ENCODE assay signal across 27 cellular contexts in genomic region chr6:39215640-39216158, GRCh38. TPM values are rescaled to one million over a fixed set of nuclear protein-coding genes. Genes with fewer than 3 reads are reported as not detected.
DNase-seq lines count a peak whose midpoint lies in the region; ATAC-seq and TF ChIP-seq lines count a peak whose summit lies in the region.
"Had no signal": no experiment of that assay in that cellular context is flagged by ENCODE, and none has a peak within 500 bp of the region (broad histone marks: within the 10 kb centered on the region; RNA-seq: fewer than 3 reads in every experiment).

No MANE protein-coding gene starts in this region.

- H3K36me3 Mint-ChIP-seq in activated CD8-positive, alpha-beta T cell treated with anti-CD3 and anti-CD28 coated beads, Interleukin-2, amount 10 ng/mL, durations not matched to agents 7 days and 5 days (ENCODE audit: low read depth) = peaks cover 39% of the 10 kb centered on the region
- peaks cover 71% of the 10 kb centered on the region for H3K36me3 Mint-ChIP-seq in activated CD8-positive, alpha-beta T cell treated with anti-CD3 and anti-CD28 coated beads for 36 hours (ENCODE audit: low read depth)
- H3K36me3 Mint-ChIP-seq in type B pancreatic cell = peaks cover 4% of the 10 kb centered on the region
- H3K36me3 Mint-ChIP-seq: activated naive CD8-positive, alpha-beta T cell had no signal

- intact Hi-C loops in activated CD8-positive, alpha-beta T cell treated with anti-CD3 and anti-CD28 coated beads for 36 hours (cut with micrococcal nuclease) = no loop called here
- intact Hi-C loops in Panc1 (cut with micrococcal nuclease; ENCODE audit: unreplicated experiment) (no loop called here), right lobe of liver (cut with DNase I) (no loop called here), left cardiac atrium (cut with DNase I) (no loop called here)

- no TSS peak for BruUV-seq in Panc1 (replicated peaks; lab: Mats Ljungman, UMichigan)

- peaks cover 66% of the 10 kb centered on the region for H3K4me1 Mint-ChIP-seq in activated CD8-positive, alpha-beta T cell treated with anti-CD3 and anti-CD28 coated beads, Interleukin-2, amount 10 ng/mL, durations not matched to agents 7 days and 5 days (ENCODE audit: low read depth)
- H3K4me1 Mint-ChIP-seq in activated CD8-positive, alpha-beta T cell treated with anti-CD3 and anti-CD28 coated beads for 36 hours (ENCODE audit: low read depth) = peaks cover 40% of the 10 kb centered on the region
- H3K4me1 Mint-ChIP-seq in type B pancreatic cell (ENCODE audit: unreplicated experiment) = peaks cover 48% of the 10 kb centered on the region

- POLR2A ChIA-PET in activated CD8-positive, alpha-beta T cell treated with anti-CD3 and anti-CD28 coated beads, Interleukin-2, amount 10 ng/mL, durations not matched to agents 7 days and 5 days (lab: Charles Lee) = interaction anchor here (2.8 kb wide), 1 partner anchor 12 kb away, joined by 9 read pairs; no protein-coding TSS in a partner anchor
- POLR2A ChIA-PET in activated CD8-positive, alpha-beta T cell treated with anti-CD3 and anti-CD28 coated beads for 36 hours (lab: Charles Lee) = no interaction called here
- POLR2A ChIA-PET in Panc1 (lab: Charles Lee) = no interaction called here

- H3K4me3 ChIP-seq in Panc1 (ENCODE audit: low read depth in 2 of 2, low read length in 2 of 2) (no peak overlapping the region), right lobe of liver (no peak overlapping the region)
- H3K4me3 ChIP-seq: dorsolateral prefrontal cortex, HAP-1, heart left ventricle had no signal

- no peak overlapping the region for H3K4me3 Mint-ChIP-seq in activated CD8-positive, alpha-beta T cell treated with anti-CD3 and anti-CD28 coated beads, Interleukin-2, amount 10 ng/mL, durations not matched to agents 7 days and 5 days
- H3K4me3 Mint-ChIP-seq in activated CD8-positive, alpha-beta T cell treated with anti-CD3 and anti-CD28 coated beads for 36 hours = no peak overlapping the region
- no peak overlapping the region for H3K4me3 Mint-ChIP-seq in type B pancreatic cell
- H3K4me3 Mint-ChIP-seq: activated CD4-positive, alpha-beta T cell treated with anti-CD3 and anti-CD28 coated beads, Interleukin-2, amount 10 ng/mL, durations not matched to agents 7 days and 5 days; activated naive CD8-positive, alpha-beta T cell; central memory CD8-positive, alpha-beta T cell had no signal

- H3K27me3 ChIP-seq in Panc1 (ENCODE audit: control insufficient read depth, insufficient read depth, low read length) (no peaks in the 10 kb centered on the region), right lobe of liver (no peaks in the 10 kb centered on the region)
- H3K27me3 ChIP-seq: BE2C had no signal

- in situ Hi-C loops in Panc1 (cut with HindIII; ENCODE audit: low pct_unique_long_range_greater_than_20kb, low sequenced_read_pairs) = no loop called here

- no peak for TF ChIP-seq POLR2A in right lobe of liver (IDR thresholded peaks at IDR 0.05)

- no peaks in the 10 kb centered on the region for H3K36me3 ChIP-seq in Panc1 (ENCODE audit: control insufficient read depth, insufficient read depth, low read length)
- peaks cover 0 to 3% (median 0%) of the 10 kb centered on the region in 4 donors for H3K36me3 ChIP-seq in right lobe of liver
- H3K36me3 ChIP-seq: BE2C, HAP-1, heart left ventricle, WERI-Rb-1 had no signal

- DNase-seq in activated CD8-positive, alpha-beta T cell treated with anti-CD3 and anti-CD28 coated beads, Interleukin-2, amount 10 ng/mL, durations not matched to agents 7 days and 5 days = no peak
- DNase-seq in activated CD8-positive, alpha-beta T cell treated with anti-CD3 and anti-CD28 coated beads for 36 hours = no peak
- DNase-seq in Panc1 (ENCODE audit: low read depth, low spot score) (no peak), right lobe of liver (peak in 1 of 3 donors; percentile 31), type B pancreatic cell (ENCODE audit: extremely low spot score, unreplicated experiment) (no peak), left cardiac atrium (no peak), NCI-H2029 treated with DMSO at 0.1 percent for 48 hours (lab: John Stamatoyannopoulos, UW) (no peak)
- DNase-seq: activated CD4-positive, alpha-beta T cell treated with anti-CD3 and anti-CD28 coated beads, Interleukin-2, amount 10 ng/mL, durations not matched to agents 7 days and 5 days; activated CD8-positive, alpha-beta memory T cell treated with anti-CD3 and anti-CD28 coated beads, Interleukin-2, amount 50 U/mL, for 4 hours; BE2C; dorsolateral prefrontal cortex; mesendoderm; NCI-H1048; NCI-H1694 treated with DMSO at 0.1 percent for 48 hours; trophoblast cell; WERI-Rb-1 had no signal

- H3K4me1 ChIP-seq in Panc1 (ENCODE audit: control insufficient read depth, insufficient read depth, low read length) (no peaks in the 10 kb centered on the region), right lobe of liver (peaks cover 0 to 95% (median 28%) of the 10 kb centered on the region in 4 donors)
- H3K4me1 ChIP-seq: BE2C, HAP-1, heart left ventricle had no signal

- no peak overlapping the region for H3K27ac ChIP-seq in Panc1 (ENCODE audit: low read length)
- peak overlapping the region in 2 of 3 donors; percentile 86 to 88 for H3K27ac ChIP-seq in right lobe of liver
- H3K27ac ChIP-seq: dorsolateral prefrontal cortex, epithelial cell of prostate, heart left ventricle, HL-60, WERI-Rb-1 had no signal

- H3K9me3 ChIP-seq in Panc1 (ENCODE audit: control insufficient read depth, insufficient read depth, low read depth, low read length) (no peaks in the 10 kb centered on the region), right lobe of liver (no peaks in the 10 kb centered on the region)
- H3K9me3 ChIP-seq: BE2C, HAP-1, heart left ventricle had no signal

- H3K27me3 Mint-ChIP-seq in activated CD8-positive, alpha-beta T cell treated with anti-CD3 and anti-CD28 coated beads, Interleukin-2, amount 10 ng/mL, durations not matched to agents 7 days and 5 days (ENCODE audit: low read depth) = no peaks in the 10 kb centered on the region
- H3K27me3 Mint-ChIP-seq in activated CD8-positive, alpha-beta T cell treated with anti-CD3 and anti-CD28 coated beads for 36 hours = no peaks in the 10 kb centered on the region
- peaks cover 3% of the 10 kb centered on the region for H3K27me3 Mint-ChIP-seq in type B pancreatic cell
- H3K27me3 Mint-ChIP-seq: activated CD4-positive, alpha-beta T cell treated with anti-CD3 and anti-CD28 coated beads, Interleukin-2, amount 10 ng/mL, durations not matched to agents 7 days and 5 days; activated naive CD8-positive, alpha-beta T cell; central memory CD8-positive, alpha-beta T cell had no signal

- no peaks in the 10 kb centered on the region for H3K9me3 Mint-ChIP-seq in activated CD8-positive, alpha-beta T cell treated with anti-CD3 and anti-CD28 coated beads, Interleukin-2, amount 10 ng/mL, durations not matched to agents 7 days and 5 days (ENCODE audit: insufficient read depth)
- H3K9me3 Mint-ChIP-seq in activated CD8-positive, alpha-beta T cell treated with anti-CD3 and anti-CD28 coated beads for 36 hours = no peaks in the 10 kb centered on the region
- H3K9me3 Mint-ChIP-seq in type B pancreatic cell = no peaks in the 10 kb centered on the region
- H3K9me3 Mint-ChIP-seq: activated CD4-positive, alpha-beta T cell treated with anti-CD3 and anti-CD28 coated beads, Interleukin-2, amount 10 ng/mL, durations not matched to agents 7 days and 5 days; activated T-helper 2 cell treated with anti-CD3 and anti-CD28 coated beads, Interferon-gamma antibody, Interleukin-2, Interleukin-4, amounts not matched to agents 10 μg/mL and 5 μg/mL and 100 μg/mL, durations not matched to agents 14 hours and 24 hours and 36 hours; central memory CD8-positive, alpha-beta T cell had no signal

- no peak for TF ChIP-seq CTCF in activated CD8-positive, alpha-beta T cell treated with anti-CD3 and anti-CD28 coated beads for 36 hours (IDR thresholded peaks at IDR 0.05)
- TF ChIP-seq CTCF in Panc1 (IDR thresholded peaks at IDR 0.05) (no peak), right lobe of liver (IDR thresholded peaks at IDR 0.05) (no peak), type B pancreatic cell (conservative IDR thresholded peaks at IDR 0.05) (no peak)

- CTCF ChIA-PET in activated CD8-positive, alpha-beta T cell treated with anti-CD3 and anti-CD28 coated beads, Interleukin-2, amount 10 ng/mL, durations not matched to agents 7 days and 5 days (lab: Charles Lee) = interaction anchor here (0.5 to 5.0 kb wide), 5 partner anchors 11 to 102 kb away, joined by 3 to 24 read pairs (median 6); partner anchors contain the start of gene KCNK5
- CTCF ChIA-PET in activated CD8-positive, alpha-beta T cell treated with anti-CD3 and anti-CD28 coated beads for 36 hours (lab: Charles Lee) = no interaction called here
- CTCF ChIA-PET in Panc1 (lab: Charles Lee) = no interaction called here

- 54% methylated on average over 8 of the region's 10 CpGs for WGBS in right lobe of liver (ENCODE audit: insufficient coverage, low coverage, low lambda C conversion rate, missing lambda C conversion rate)

- H3K27ac Mint-ChIP-seq in activated CD8-positive, alpha-beta T cell treated with anti-CD3 and anti-CD28 coated beads, Interleukin-2, amount 10 ng/mL, durations not matched to agents 7 days and 5 days = peak overlapping the region; percentile 2
- H3K27ac Mint-ChIP-seq in activated CD8-positive, alpha-beta T cell treated with anti-CD3 and anti-CD28 coated beads for 36 hours = no peak overlapping the region
- peak overlapping the region; percentile 48 for H3K27ac Mint-ChIP-seq in type B pancreatic cell
- H3K27ac Mint-ChIP-seq: activated naive CD8-positive, alpha-beta T cell; activated T-helper 2 cell treated with anti-CD3 and anti-CD28 coated beads, Interferon-gamma antibody, Interleukin-2, Interleukin-4, amounts not matched to agents 10 μg/mL and 5 μg/mL and 100 μg/mL, durations not matched to agents 14 hours and 24 hours and 36 hours had no signal

- no peak for ATAC-seq in activated CD8-positive, alpha-beta T cell treated with anti-CD3 and anti-CD28 coated beads, Interleukin-2, amount 10 ng/mL, durations not matched to agents 7 days and 5 days
- no peak for ATAC-seq in activated CD8-positive, alpha-beta T cell treated with anti-CD3 and anti-CD28 coated beads for 36 hours
- ATAC-seq in Panc1 = 0 out of 2 replicates have a peak, but pooled peaks have one; percentile 37
- ATAC-seq in right lobe of liver = no peak
- no peak for ATAC-seq in left cardiac atrium
- ATAC-seq in HG02642 (IDR thresholded peaks at IDR 0.05; ENCODE audit: poor library complexity, unreplicated experiment) = no peak
- ATAC-seq: sciatic nerve had no signal

RNA-seq across cellular contexts. Expression of gene KCNK5, which starts 13.6 kb away (rescaled TPM):
- 10 to 100 TPM; 12.0 TPM for total RNA-seq in activated CD8-positive, alpha-beta T cell treated with anti-CD3 and anti-CD28 coated beads, Interleukin-2, amount 10 ng/mL, durations not matched to agents 7 days and 5 days
- 10 to 100 TPM; 25.0 to 25.9 TPM for total RNA-seq in activated CD8-positive, alpha-beta T cell treated with anti-CD3 and anti-CD28 coated beads for 36 hours
- total RNA-seq in Panc1 (2021; ENCODE audit: unreplicated experiment) (0.77 TPM), right lobe of liver (10 to 100 TPM in 2 of 6 experiments, 1 to 10 TPM in 4; 3.2 to 54.3 (median 6.7) TPM), type B pancreatic cell (ENCODE audit: low replicate concordance) (7.6 and 10.1 TPM in 2 replicates), left cardiac atrium (1 to 10 TPM in 1 of 2 donors, under 1 TPM in 1; 0.76 to 1.2 TPM)
- polyA plus RNA-seq in Panc1 (2012; ENCODE audit: insufficient read length) = 0.19 TPM
- total RNA-seq: LHCN-M2 had no signal
- polyA plus RNA-seq: neural cell had no signal
